ENCODE assay signal across 8 cellular contexts in the genomic region with DNA sequence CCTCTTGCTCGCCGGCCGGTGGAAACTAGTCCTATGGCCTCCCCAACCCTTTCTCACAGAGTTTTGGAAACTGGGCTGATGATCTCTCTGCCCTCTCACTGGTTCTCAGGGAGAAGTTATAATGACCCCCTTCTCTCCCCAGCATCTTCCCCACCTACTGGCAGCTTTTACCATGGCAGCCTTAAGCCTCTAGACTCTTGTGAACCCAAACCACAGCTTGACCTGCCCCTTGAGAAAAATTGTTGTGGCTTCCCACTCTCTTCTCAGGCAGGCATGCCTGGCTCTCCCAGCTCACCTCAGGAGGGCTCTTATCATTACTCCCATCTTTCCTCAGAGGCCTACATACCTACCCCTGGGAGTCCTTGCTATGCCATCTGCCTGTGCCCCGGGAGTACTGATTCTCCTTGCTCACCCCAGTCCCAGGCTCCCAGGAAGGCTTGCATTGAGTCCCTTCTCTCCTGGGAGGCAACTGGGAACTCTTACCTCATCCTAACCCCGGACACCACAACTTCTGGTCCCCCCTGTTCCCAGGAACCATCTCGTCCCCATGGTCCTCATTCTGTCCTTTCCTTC. TPM values are rescaled to one million over a fixed set of nuclear protein-coding genes. Genes with fewer than 3 reads are reported as not detected.
DNase-seq lines count a peak whose midpoint lies in the region; ATAC-seq and TF ChIP-seq lines count a peak whose summit lies in the region.

No MANE protein-coding gene starts in this region.

- no peak overlapping the region for H2AFZ ChIP-seq in HCT116 (ENCODE audit: low read depth, low read length, poor library complexity, severe bottlenecking)

- H3K9me3 ChIP-seq in CD4-positive, alpha-beta T cell (ENCODE audit: control insufficient read depth, low read length): no peaks in the 10 kb centered on the region
- H3K9me3 ChIP-seq in HCT116 (ENCODE audit: control insufficient read depth in 1 of 2, insufficient read depth in 1 of 2, low read depth in 1 of 2, low read length in 2 of 2): no peaks in the 10 kb centered on the region

- peaks cover 34% of the 10 kb centered on the region for H3K79me2 ChIP-seq in HCT116 (ENCODE audit: insufficient read depth, low read length)

- TF ChIP-seq POLR2A in HCT116 (IDR thresholded peaks at IDR 0.05; ENCODE audit: borderline replicate concordance, extremely low read depth, insufficient read depth, insufficient read length): no peak

- peaks cover 18 to 35% of the 10 kb centered on the region in 2 experiments for H3K4me1 ChIP-seq in HCT116 (ENCODE audit: control insufficient read depth in 1 of 2, insufficient read depth in 2 of 2, low read length in 2 of 2)

- H3K4me2 ChIP-seq in HCT116 (ENCODE audit: low read length): peak overlapping the region; percentile 90

- no peaks in the 10 kb centered on the region for H4K20me1 ChIP-seq in HCT116 (ENCODE audit: insufficient read depth)

- TF ChIP-seq CTCF in CD4-positive, alpha-beta T cell (IDR thresholded peaks at IDR 0.05): no peak
- peak in 2 of 3 experiments; percentile 40 to 45; a peak in 4 of 6 replicates for TF ChIP-seq CTCF in HCT116 (IDR thresholded peaks at IDR 0.05 in 2 of 3, conservative IDR thresholded peaks at IDR 0.05 in 1 of 3; ENCODE audit: borderline replicate concordance in 1 of 3, insufficient read depth in 1 of 3, low read depth in 2 of 3, low read length in 2 of 3)

- no peak for DNase-seq in CD4-positive, alpha-beta T cell
- DNase-seq in HCT116 (ENCODE audit: low read depth, low spot score) (no peak), immature natural killer cell (peak; percentile 26 to 40 (median 38)), NCI-H1436 (lab: John Stamatoyannopoulos, UW) (no peak), foreskin melanocyte (no peak), NCI-H1694 treated with DMSO at 0.1 percent for 48 hours (lab: John Stamatoyannopoulos, UW) (no peak), cortex of kidney (lab: John Stamatoyannopoulos, UW) (no peak)
- DNase-seq in activated CD4-positive, alpha-beta memory T cell treated with anti-CD3 and anti-CD28 coated beads for 36 hours: peak; percentile 24

- no peaks in the 10 kb centered on the region for H3K9me3 Mint-ChIP-seq in CD4-positive, alpha-beta T cell
- no peaks in the 10 kb centered on the region for H3K9me3 Mint-ChIP-seq in activated CD4-positive, alpha-beta memory T cell treated with anti-CD3 and anti-CD28 coated beads for 36 hours
- no peaks in the 10 kb centered on the region for H3K9me3 Mint-ChIP-seq in immature natural killer cell

- RAD21 ChIA-PET in HCT116 (lab: Charles Lee; ENCODE audit: low non-redundant PET in 1 of 2, low total read pairs in 2 of 2, uncharacterized antibody in 2 of 2, unreplicated experiment in 2 of 2): no interaction called here

- no peak for ATAC-seq in CD4-positive, alpha-beta T cell (ENCODE audit: poor library complexity)
- no peak for ATAC-seq in HCT116

- peaks cover 12 to 13% of the 10 kb centered on the region in 2 experiments; a peak in 3 of 4 replicates for H3K36me3 ChIP-seq in HCT116 (ENCODE audit: control insufficient read depth in 1 of 2, insufficient read depth in 2 of 2, low read length in 2 of 2)

- no peaks in the 10 kb centered on the region for H3K27me3 Mint-ChIP-seq in CD4-positive, alpha-beta T cell
- H3K27me3 Mint-ChIP-seq in activated CD4-positive, alpha-beta memory T cell treated with anti-CD3 and anti-CD28 coated beads for 36 hours: no peaks in the 10 kb centered on the region
- H3K27me3 Mint-ChIP-seq in immature natural killer cell (ENCODE audit: low read depth in 3 of 3): peaks cover 4 to 15% (median 11%) of the 10 kb centered on the region in 3 donors

- TF ChIP-seq RAD21 in HCT116 (IDR thresholded peaks at IDR 0.05; ENCODE audit: low read depth): no peak

- peak overlapping the region; percentile 97 for H3K27ac Mint-ChIP-seq in CD4-positive, alpha-beta T cell
- H3K27ac Mint-ChIP-seq in activated CD4-positive, alpha-beta memory T cell treated with anti-CD3 and anti-CD28 coated beads for 36 hours: peak overlapping the region; percentile 98
- H3K27ac Mint-ChIP-seq in immature natural killer cell: peak overlapping the region; percentile 97 to 99 (median 98)

- peak overlapping the region; percentile 91 for H3K27ac ChIP-seq in CD4-positive, alpha-beta T cell (ENCODE audit: low read depth, low read length)
- H3K27ac ChIP-seq in HCT116 (ENCODE audit: low read depth, low read length): peak overlapping the region; percentile 97; the same call in 1 of the 2 replicates

- peak overlapping the region; percentile 75 to 83; a peak in 3 of 4 replicates for H3K4me3 ChIP-seq in HCT116 (replicated peaks in 1 of 2; ENCODE audit: low read depth in 1 of 2, low read length in 2 of 2)

- POLR2A ChIA-PET in CD4-positive, alpha-beta T cell (lab: Charles Lee): no interaction called here
- POLR2A ChIA-PET in HCT116 (lab: Charles Lee): interaction anchor here (1.7 kb wide), 1 partner anchor 8 kb away, joined by 4 read pairs; no protein-coding TSS in a partner anchor
- POLR2A ChIA-PET in activated CD4-positive, alpha-beta memory T cell treated with anti-CD3 and anti-CD28 coated beads for 36 hours (lab: Charles Lee): no interaction called here

- H3K27me3 ChIP-seq in CD4-positive, alpha-beta T cell (ENCODE audit: control insufficient read depth, insufficient read depth, low read length): no peaks in the 10 kb centered on the region
- no peaks in the 10 kb centered on the region for H3K27me3 ChIP-seq in HCT116 (ENCODE audit: insufficient read depth, low read length)

- peak overlapping the region; percentile 99 for H3K4me3 Mint-ChIP-seq in CD4-positive, alpha-beta T cell
- peak overlapping the region; percentile 94 for H3K4me3 Mint-ChIP-seq in activated CD4-positive, alpha-beta memory T cell treated with anti-CD3 and anti-CD28 coated beads for 36 hours
- H3K4me3 Mint-ChIP-seq in immature natural killer cell: peak overlapping the region; percentile 99 to 100 (median 100)

- H3K9me2 ChIP-seq in HCT116 (ENCODE audit: insufficient read depth): no peaks in the 10 kb centered on the region

- peaks cover 55% of the 10 kb centered on the region for H3K36me3 Mint-ChIP-seq in CD4-positive, alpha-beta T cell (ENCODE audit: low read depth)
- H3K36me3 Mint-ChIP-seq in activated CD4-positive, alpha-beta memory T cell treated with anti-CD3 and anti-CD28 coated beads for 36 hours: peaks cover 26% of the 10 kb centered on the region
- peaks cover 0 to 8% (median 3%) of the 10 kb centered on the region in 3 donors for H3K36me3 Mint-ChIP-seq in immature natural killer cell

- H3K9ac ChIP-seq in HCT116 (ENCODE audit: low read length): no peak overlapping the region; the same call in 1 of the 2 replicates

- BruUV-seq in HCT116 (replicated peaks; lab: Mats Ljungman, UMichigan): no TSS peak

- CTCF ChIA-PET in CD4-positive, alpha-beta T cell (lab: Charles Lee): interaction anchor here (3.1 kb wide), 1 partner anchor 38 kb away, joined by 29 read pairs; the partner anchor contains the start of genes LRRC41 and UQCRH
- CTCF ChIA-PET in HCT116 (lab: Charles Lee): interaction anchor here (1.2 kb wide), 1 partner anchor 9 kb away, joined by 4 read pairs; no protein-coding TSS in a partner anchor
- CTCF ChIA-PET in activated CD4-positive, alpha-beta memory T cell treated with anti-CD3 and anti-CD28 coated beads for 36 hours (lab: Charles Lee): interaction anchor here (1.7 to 4.1 kb wide), 3 partner anchors 9 to 95 kb away, joined by 7 to 19 read pairs (median 16); partner anchors contain the start of genes LRRC41, RAD54L and UQCRH

- peaks cover 52% of the 10 kb centered on the region for H3K4me1 Mint-ChIP-seq in CD4-positive, alpha-beta T cell (ENCODE audit: low read depth)
- H3K4me1 Mint-ChIP-seq in activated CD4-positive, alpha-beta memory T cell treated with anti-CD3 and anti-CD28 coated beads for 36 hours (ENCODE audit: low read depth): peaks cover 48% of the 10 kb centered on the region
- H3K4me1 Mint-ChIP-seq in immature natural killer cell: peaks cover 34 to 35% of the 10 kb centered on the region in 2 donors

- intact Hi-C loops in CD4-positive, alpha-beta T cell (cut with DNase I, micrococcal nuclease): loop anchor here in 1 of 2 experiments (5.0 to 10.0 kb wide), 2 partner anchors 375 to 973 kb away; partner anchors contain the start of genes EFCAB14 and STIL
- intact Hi-C loops in HCT116 (cut with micrococcal nuclease): no loop called here
- intact Hi-C loops in activated CD4-positive, alpha-beta memory T cell treated with anti-CD3 and anti-CD28 coated beads for 36 hours (cut with micrococcal nuclease): loop anchor here (10.0 kb wide), 1 partner anchor 263 kb away; the partner anchor contains the start of gene MKNK1

TF ChIP-seq in HCT116, 20 proteins besides CTCF, POLR2A, EP300 and RAD21 (continues in another document):
- no peak for TF ChIP-seq EZH2 (IDR thresholded peaks at IDR 0.05)
- TF ChIP-seq SIN3A (IDR thresholded peaks at IDR 0.05; ENCODE audit: low read depth): no peak
- no peak for TF ChIP-seq POLR2AphosphoS5 (IDR thresholded peaks at IDR 0.05; ENCODE audit: low read depth, low read length)
- TF ChIP-seq, protein P1, sequence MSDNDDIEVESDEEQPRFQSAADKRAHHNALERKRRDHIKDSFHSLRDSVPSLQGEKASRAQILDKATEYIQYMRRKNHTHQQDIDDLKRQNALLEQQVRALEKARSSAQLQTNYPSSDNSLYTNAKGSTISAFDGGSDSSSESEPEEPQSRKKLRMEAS (IDR thresholded peaks at IDR 0.05): no peak
- no peak for TF ChIP-seq CBX3 (IDR thresholded peaks at IDR 0.05; ENCODE audit: low read depth)
- no peak for TF ChIP-seq ELF1 (IDR thresholded peaks at IDR 0.05; ENCODE audit: borderline replicate concordance, low read depth)

RNA-seq across cellular contexts. Expression of gene NSUN4, which starts 1.6 kb away (rescaled TPM):
- 10 to 100 TPM; 34.9 to 36.7 TPM for total RNA-seq in CD4-positive, alpha-beta T cell
- total RNA-seq in HCT116 (2021; ENCODE audit: unreplicated experiment): 27.8 TPM
- 25.0 and 27.7 TPM in 2 replicates for polyA plus RNA-seq in HCT116 (2012)
- total RNA-seq in activated CD4-positive, alpha-beta memory T cell treated with anti-CD3 and anti-CD28 coated beads for 36 hours: 10 to 100 TPM; 29.1 to 29.9 TPM
- polyA plus RNA-seq in immature natural killer cell: 10 to 100 TPM in 1 of 3 donors, 1 to 10 TPM in 2; 3.4 to 16.3 (median 7.4) TPM

RNA-seq across cellular contexts. Expression of gene UQCRH, which starts 38.7 kb away (rescaled TPM):
- total RNA-seq in CD4-positive, alpha-beta T cell: 100 to 1,000 TPM; 101 to 103 TPM
- 514 TPM for total RNA-seq in HCT116 (2021; ENCODE audit: unreplicated experiment)
- polyA plus RNA-seq in HCT116 (2012): 566 and 607 TPM in 2 replicates
- total RNA-seq in activated CD4-positive, alpha-beta memory T cell treated with anti-CD3 and anti-CD28 coated beads for 36 hours: 100 to 1,000 TPM; 351 to 353 TPM
- 100 to 1,000 TPM; 222 to 278 (median 252) TPM for polyA plus RNA-seq in immature natural killer cell

RNA-seq across cellular contexts. Expression of gene LRRC41, which starts 38.8 kb away (rescaled TPM):
- total RNA-seq in CD4-positive, alpha-beta T cell: 10 to 100 TPM; 23.0 to 24.3 TPM
- total RNA-seq in HCT116 (2021; ENCODE audit: unreplicated experiment): 38.1 TPM
- 30.8 and 32.6 TPM in 2 replicates for polyA plus RNA-seq in HCT116 (2012)
- total RNA-seq in activated CD4-positive, alpha-beta memory T cell treated with anti-CD3 and anti-CD28 coated beads for 36 hours: 10 to 100 TPM; 31.4 to 34.6 TPM
- polyA plus RNA-seq in immature natural killer cell: 10 to 100 TPM; 44.2 to 71.6 (median 65.4) TPM

RNA-seq across cellular contexts. Expression of gene FAAH, which starts 51.9 kb away (rescaled TPM):
- 10 to 100 TPM; 11.7 to 15.0 TPM for total RNA-seq in CD4-positive, alpha-beta T cell
- total RNA-seq in HCT116 (2021; ENCODE audit: unreplicated experiment): 24.8 TPM
- 18.9 and 21.9 TPM in 2 replicates for polyA plus RNA-seq in HCT116 (2012)
- total RNA-seq in activated CD4-positive, alpha-beta memory T cell treated with anti-CD3 and anti-CD28 coated beads for 36 hours: 1 to 10 TPM; 4.4 to 5.3 TPM
- polyA plus RNA-seq in immature natural killer cell: 1 to 10 TPM; 1.8 to 2.8 (median 2.1) TPM

Comparison
In these comparisons a context has a peak if more than half of its experiments do, and no peak if none do; other contexts are left out.
1. DNase-seq: peak in activated CD4-positive, alpha-beta memory T cell treated with anti-CD3 and anti-CD28 coated beads for 36 hours (single experiment) and immature natural killer cell (3 of 3); none in CD4-positive, alpha-beta T cell (0 of 10), HCT116 (single experiment), NCI-H1436 (single experiment), foreskin melanocyte (single experiment), NCI-H1694 treated with DMSO at 0.1 percent for 48 hours (single experiment) and cortex of kidney (single experiment).
2. Peak in every context shown above with its lines, with median percentiles within 50 percentile points of each other: H3K27ac Mint-ChIP-seq and H3K4me3 Mint-ChIP-seq.